In genomic region chr19:3048190-3048533, GRCh38 we compare ENCODE assay signal across 9 cellular contexts. TPM values are rescaled to one million over a fixed set of nuclear protein-coding genes. Genes with fewer than 3 reads are reported as not detected.
A peak's percentile ranks its signal among the peaks of the same experiment; 100 is the strongest.
DNase-seq lines count a peak whose midpoint lies in the region; ATAC-seq and TF ChIP-seq lines count a peak whose summit lies in the region.
"Had no signal": no experiment of that assay in that cellular context is flagged by ENCODE, and none has a peak within 500 bp of the region (broad histone marks: within the 10 kb centered on the region; RNA-seq: fewer than 3 reads in every experiment).

No MANE protein-coding gene starts in this region.

- H3K36me3 ChIP-seq in cardiac muscle cell (no peaks in the 10 kb centered on the region), heart right ventricle (peaks cover 0 to 8% (median 3%) of the 10 kb centered on the region in 9 donors), SJSA1 (peaks cover 10% of the 10 kb centered on the region), lower lobe of right lung (peaks cover 9% of the 10 kb centered on the region), transverse colon (no peaks in the 10 kb centered on the region)

- H3K4me3 ChIP-seq in cardiac muscle cell (peak overlapping the region; percentile 41), heart right ventricle (peak overlapping the region in 4 of 10 donors; percentile 43 to 52 (median 46)), SJSA1 (peak overlapping the region; percentile 0; the same call in 1 of the 2 replicates), lower lobe of right lung (peak overlapping the region; percentile 47), transverse colon (peak overlapping the region in 1 of 4 donors; percentile 52)

- no peaks in the 10 kb centered on the region for H3K27me3 ChIP-seq in cardiac muscle cell
- peaks cover 0 to 7% (median 0%) of the 10 kb centered on the region in 7 donors for H3K27me3 ChIP-seq in heart right ventricle
- H3K27me3 ChIP-seq in SJSA1 (replicated peaks), result no peaks in the 10 kb centered on the region
- H3K27me3 ChIP-seq in lower lobe of right lung (ENCODE audit: low read depth), result no peaks in the 10 kb centered on the region
- H3K27me3 ChIP-seq in transverse colon, result no peaks in the 10 kb centered on the region

- H3K4me1 ChIP-seq in cardiac muscle cell (ENCODE audit: low read depth) (no peaks in the 10 kb centered on the region), heart right ventricle (peaks cover 0 to 16% (median 8%) of the 10 kb centered on the region in 9 donors), SJSA1 (replicated peaks) (peaks cover 5% of the 10 kb centered on the region), lower lobe of right lung (peaks cover 12% of the 10 kb centered on the region), transverse colon (peaks cover 6 to 30% (median 22%) of the 10 kb centered on the region in 4 donors)

- H3K9me3 ChIP-seq in cardiac muscle cell (ENCODE audit: low read depth) (no peaks in the 10 kb centered on the region), heart right ventricle (no peaks in the 10 kb centered on the region), SJSA1 (replicated peaks) (no peaks in the 10 kb centered on the region), lower lobe of right lung (no peaks in the 10 kb centered on the region), transverse colon (no peaks in the 10 kb centered on the region)

- no peak overlapping the region for H3K27ac ChIP-seq in cardiac muscle cell
- H3K27ac ChIP-seq in heart right ventricle, result peak overlapping the region in 3 of 10 donors; percentile 61 to 78 (median 71)
- no peak overlapping the region for H3K27ac ChIP-seq in SJSA1
- no peak overlapping the region for H3K27ac ChIP-seq in lower lobe of right lung
- peak overlapping the region; percentile 82 to 88 (median 85) for H3K27ac ChIP-seq in transverse colon

- intact Hi-C loops in heart right ventricle (cut with DNase I) (no loop called here), lower lobe of right lung (cut with DNase I) (no loop called here), transverse colon (cut with DNase I; ENCODE audit: low total_unique reads) (no loop called here)

- DNase-seq in cardiac muscle cell (ENCODE audit: low read depth in 1 of 2, low spot score in 1 of 2) (no peak), heart right ventricle (no peak), SJSA1 (ENCODE audit: low read depth in 1 of 2, low spot score in 2 of 2) (no peak), lower lobe of right lung (no peak), transverse colon (no peak), SW 1271 (lab: John Stamatoyannopoulos, UW) (no peak), GM20000 (ENCODE audit: low spot score) (no peak)

- no peak for TF ChIP-seq CTCF in cardiac muscle cell (IDR thresholded peaks at IDR 0.05; ENCODE audit: low read depth, low read length)
- TF ChIP-seq CTCF in heart right ventricle (IDR thresholded peaks at IDR 0.05), result no peak
- TF ChIP-seq CTCF in lower lobe of right lung (IDR thresholded peaks at IDR 0.05), result no peak
- TF ChIP-seq CTCF in transverse colon (IDR thresholded peaks at IDR 0.05), result no peak
- TF ChIP-seq CTCF in GM20000 (IDR thresholded peaks at IDR 0.05; ENCODE audit: extremely low read depth, missing control alignments), result no peak

- WGBS in heart right ventricle, 2 donors, result 85 to 93% methylated on average over 5 of the region's 5 CpGs
- 74 to 93% methylated on average over 2 to 5 of the region's 5 CpGs for WGBS in transverse colon (ENCODE audit: low coverage in 1 of 2), 2 donors

- ATAC-seq in heart right ventricle (no peak), lower lobe of right lung (no peak), HG02759 (IDR thresholded peaks at IDR 0.05; ENCODE audit: unreplicated experiment) (no peak)

- in situ Hi-C loops in transverse colon (cut with MboI; ENCODE audit: low pct_ligation_motif_present in 1 of 4, low pct_unique_long_range_greater_than_20kb in 1 of 4, low sequenced_read_pairs in 3 of 4), result no loop called here

- TF ChIP-seq POLR2A in transverse colon (IDR thresholded peaks at IDR 0.05), result no peak

- TF ChIP-seq EP300 in transverse colon (IDR thresholded peaks at IDR 0.05; ENCODE audit: low read depth), result no peak

RNA-seq across cellular contexts. Expression of gene TLE5, which starts 14.1 kb away (rescaled TPM):
- total RNA-seq in cardiac muscle cell, result 612 and 690 TPM in 2 replicates
- polyA plus RNA-seq in cardiac muscle cell, result 446 and 487 TPM in 2 replicates
- total RNA-seq in heart right ventricle, result 100 to 1,000 TPM; 653 to 857 (median 758) TPM
- polyA plus RNA-seq in heart right ventricle, result 1,000 to 10,000 TPM in 1 of 2 donors, 100 to 1,000 TPM in 1; 679 to 1,254 TPM
- total RNA-seq in SJSA1 (2014; rRNA removed; shearing (Covaris generic)), result 530 and 694 TPM in 2 replicates
- 413 TPM for total RNA-seq in lower lobe of right lung
- total RNA-seq in transverse colon, result 100 to 1,000 TPM; 307 to 561 (median 400) TPM

RNA-seq across cellular contexts. Expression of gene TLE2, which starts 19.1 kb away (rescaled TPM):
- total RNA-seq in cardiac muscle cell, result 71.1 and 95.9 TPM in 2 replicates
- polyA plus RNA-seq in cardiac muscle cell, result 102 and 105 TPM in 2 replicates
- total RNA-seq in heart right ventricle, result 10 to 100 TPM; 28.2 to 64.5 (median 39.9) TPM
- polyA plus RNA-seq in heart right ventricle, result 10 to 100 TPM; 35.9 to 54.6 TPM
- 19.2 and 19.9 TPM in 2 replicates for total RNA-seq in SJSA1 (2014; rRNA removed; shearing (Covaris generic))
- total RNA-seq in lower lobe of right lung, result 42.7 TPM
- 10 to 100 TPM; 31.4 to 70.0 (median 47.5) TPM for total RNA-seq in transverse colon
- total RNA-seq: RPMI7951 had no signal

RNA-seq across cellular contexts. Expression of gene GNA11, which starts 46.0 kb away (rescaled TPM):
- total RNA-seq in cardiac muscle cell (36.5 and 47.5 TPM in 2 replicates), heart right ventricle (10 to 100 TPM; 57.4 to 83.2 (median 68.8) TPM), lower lobe of right lung (60.6 TPM), transverse colon (100 to 1,000 TPM; 160 to 467 (median 242) TPM)
- polyA plus RNA-seq in cardiac muscle cell (60.8 and 63.3 TPM in 2 replicates), heart right ventricle (10 to 100 TPM; 28.2 to 40.7 TPM)
- total RNA-seq in SJSA1 (2014; rRNA removed; shearing (Covaris generic)), result 100 and 135 TPM in 2 replicates

Comparison
In these comparisons a context has a peak if more than half of its experiments do, and no peak if none do; other contexts are left out.
1. H3K27ac ChIP-seq: peak in transverse colon (4 of 4); none in cardiac muscle cell (single experiment), SJSA1 (single experiment) and lower lobe of right lung (single experiment).